8 cellular contexts compared by ENCODE assay signal in genomic region chr10:120110196-120110595, GRCh38.
"Had no signal": no experiment of that assay in that cellular context is flagged by ENCODE, and none has a peak within 500 bp of the region (broad histone marks: within the 10 kb centered on the region; RNA-seq: fewer than 3 reads in every experiment).

No MANE protein-coding gene starts in this region.

- H3K9me3 ChIP-seq: HAP-1 had no signal

- H3K27ac ChIP-seq: GM23248 had no signal

- H3K4me3 ChIP-seq: GM23248, HAP-1 had no signal

- ATAC-seq: HCT116 had no signal

- FAIRE-seq: HTR-8/SVneo had no signal

- H3K9ac ChIP-seq: GM23248 had no signal

- H3K36me3 ChIP-seq: HAP-1 had no signal

- H3K4me1 ChIP-seq: HAP-1 had no signal

- DNase-seq: GM23248, GOT3, H7, HFFc6, KBM-7 had no signal

- H2AFZ ChIP-seq: GM23248 had no signal
